20 cellular contexts compared by ENCODE assay signal in the genomic region with DNA sequence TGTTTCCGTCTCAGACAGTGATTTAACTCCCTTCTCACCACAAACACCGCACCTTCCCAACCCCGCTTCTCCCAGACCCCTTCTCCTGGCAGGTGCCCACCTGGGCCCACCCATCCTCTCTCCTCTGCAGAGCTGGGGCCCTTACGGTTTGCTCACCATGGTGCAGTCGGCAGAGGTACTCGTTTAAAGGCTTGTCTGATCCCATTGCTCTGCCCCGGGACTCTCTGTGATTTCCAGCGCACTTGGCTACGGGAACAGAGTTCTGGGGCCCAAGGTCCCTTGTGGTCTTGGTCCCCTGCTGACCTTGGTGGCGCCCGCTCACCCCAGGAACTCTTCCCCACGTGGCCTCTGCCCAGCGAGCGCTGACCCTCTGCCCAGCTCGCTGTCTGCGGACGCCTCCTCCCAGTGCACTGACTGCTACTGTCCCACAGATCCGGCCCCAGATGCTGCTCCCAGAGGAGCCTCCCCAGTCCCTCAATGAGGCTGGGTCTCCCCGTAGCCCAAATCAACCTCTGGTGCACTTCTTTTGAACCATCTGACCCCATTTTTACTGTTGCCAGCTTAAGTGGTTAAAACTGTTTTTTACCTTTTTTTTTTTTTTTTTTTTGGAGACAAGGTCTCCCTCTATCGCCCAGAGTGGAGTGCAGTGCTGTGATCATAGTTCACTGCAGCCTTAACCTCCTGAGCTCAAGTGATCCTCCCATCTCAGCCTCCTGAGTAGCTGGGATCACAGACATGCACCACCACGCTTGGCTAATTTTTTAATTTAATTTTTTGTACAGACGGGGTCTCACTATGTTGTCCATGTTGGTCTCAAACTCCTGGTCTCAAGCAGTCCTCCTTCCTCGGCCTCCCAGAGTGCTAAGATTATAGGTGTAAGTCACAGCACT. TPM values are rescaled to one million over a fixed set of nuclear protein-coding genes. Genes with fewer than 3 reads are reported as not detected.
"Had no signal": no experiment of that assay in that cellular context is flagged by ENCODE, and none has a peak within 500 bp of the region (broad histone marks: within the 10 kb centered on the region; RNA-seq: fewer than 3 reads in every experiment).

No MANE protein-coding gene starts in this region.

- H3K9me3 ChIP-seq: right atrium auricular region had no signal

- FAIRE-seq: astrocyte, keratinocyte, TTC549 had no signal

- DNase-seq: activated CD4-positive, alpha-beta T cell treated with anti-CD3 and anti-CD28 coated beads for 48 hours; activated CD8-positive, alpha-beta T cell treated with anti-CD3 and anti-CD28 coated beads for 36 hours; activated effector memory CD4-positive, alpha-beta T cell treated with Interleukin-2 at 50 U/mL for 16 hours; activated naive CD4-positive, alpha-beta T cell treated with anti-CD3 and anti-CD28 coated beads, Interleukin-2, amount 50 U/mL, for 16 hours; activated T-cell treated with anti-CD3 and anti-CD28 coated beads, Interleukin-2, amount 50 U/mL, for 4 hours; endodermal cell; erythroblast; naive B cell; stimulated activated CD4-positive, alpha-beta T cell treated with anti-CD3 and anti-CD28 coated beads, Interleukin-4, amount 100 ng/mL, for 24 hours; stimulated activated naive CD4-positive, alpha-beta T cell had no signal

- ATAC-seq: activated CD8-positive, alpha-beta T cell treated with anti-CD3 and anti-CD28 coated beads for 36 hours; activated T-cell treated with anti-CD3 and anti-CD28 coated beads, Interleukin-2, amount 50 U/mL, for 4 hours; left lobe of liver had no signal

- H3K27ac ChIP-seq: dorsolateral prefrontal cortex, right atrium auricular region, skin epidermis had no signal

- H3K4me3 ChIP-seq: dorsolateral prefrontal cortex, right atrium auricular region, skin epidermis had no signal

- H3K4me1 ChIP-seq: right atrium auricular region had no signal

- H3K36me3 ChIP-seq: right atrium auricular region had no signal

- H3K27me3 ChIP-seq: dorsolateral prefrontal cortex, right atrium auricular region had no signal

RNA-seq across cellular contexts. Expression of a gene that starts 49.8 kb away (rescaled TPM):
- total RNA-seq: activated CD8-positive, alpha-beta T cell treated with anti-CD3 and anti-CD28 coated beads for 36 hours; activated T-cell treated with anti-CD3 and anti-CD28 coated beads, Interleukin-2, amount 50 U/mL, for 4 hours; endodermal cell; lung microvascular endothelial cell; mononuclear cell; right atrium auricular region had no signal

RNA-seq across cellular contexts. Expression of a gene that starts 53.8 kb away (rescaled TPM):
- total RNA-seq: activated T-cell treated with anti-CD3 and anti-CD28 coated beads, Interleukin-2, amount 50 U/mL, for 4 hours; astrocyte; endodermal cell; left lobe of liver; lung microvascular endothelial cell; right atrium auricular region; WTC11 had no signal
